22 cellular contexts compared by ENCODE assay signal in genomic region chr12:94095618-94096017, GRCh38. TPM values are rescaled to one million over a fixed set of nuclear protein-coding genes. Genes with fewer than 3 reads are reported as not detected.
A peak's percentile ranks its signal among the peaks of the same experiment; 100 is the strongest.
DNase-seq lines count a peak whose midpoint lies in the region; ATAC-seq and TF ChIP-seq lines count a peak whose summit lies in the region.
"Had no signal": no experiment of that assay in that cellular context is flagged by ENCODE, and none has a peak within 500 bp of the region (broad histone marks: within the 10 kb centered on the region; RNA-seq: fewer than 3 reads in every experiment).

No MANE protein-coding gene starts in this region.

- peaks cover 2% of the 10 kb centered on the region; the same call in 1 of the 3 replicates for H3K4me1 Mint-ChIP-seq in GM23338

- H3K27me3 ChIP-seq in GM23338 (ENCODE audit: insufficient read depth) (no peaks in the 10 kb centered on the region), foreskin keratinocyte (no peaks in the 10 kb centered on the region)

- H3K79me2 ChIP-seq in GM23338 (replicated peaks; ENCODE audit: insufficient read depth), result no peaks in the 10 kb centered on the region

- H3K4me1 ChIP-seq in GM23338 (ENCODE audit: insufficient read depth), result no peaks in the 10 kb centered on the region
- H3K4me1 ChIP-seq in foreskin keratinocyte, result peaks cover 25% of the 10 kb centered on the region

- 0 out of 2 replicates have a peak overlapping the region, but pooled peaks have one; percentile 10 for H2AFZ ChIP-seq in GM23338

- no peak overlapping the region for H3K4me2 ChIP-seq in GM23338
- H3K4me2 ChIP-seq: A549; BLaER1 treated with 17β-estradiol and CSF1 and Interleukin-3, amounts not matched to agents 10 nM and 100 nM had no signal

- no peaks in the 10 kb centered on the region for H3K9me2 ChIP-seq in GM23338 (ENCODE audit: insufficient read depth)

- no peak overlapping the region for H3K4me3 Mint-ChIP-seq in GM23338
- H3K4me3 Mint-ChIP-seq: CD14-positive monocyte; CD4-positive, alpha-beta T cell; CD8-positive, alpha-beta memory T cell; H9 had no signal

- no peak overlapping the region for H3K27ac Mint-ChIP-seq in GM23338
- H3K27ac Mint-ChIP-seq: CD14-positive monocyte; CD4-positive, alpha-beta T cell; CD8-positive, alpha-beta memory T cell; H9 had no signal

- no peaks in the 10 kb centered on the region for H4K20me1 ChIP-seq in GM23338 (replicated peaks; ENCODE audit: insufficient read depth)

- TF ChIP-seq CTCF in GM23338 (conservative IDR thresholded peaks at IDR 0.05; ENCODE audit: low read depth in 2 of 2) (no peak), foreskin keratinocyte (conservative IDR thresholded peaks at IDR 0.05) (no peak)

- no peaks in the 10 kb centered on the region for H3F3A ChIP-seq in GM23338 (replicated peaks; ENCODE audit: low read depth)

- H3K36me3 ChIP-seq in GM23338 (ENCODE audit: insufficient read depth), result no peaks in the 10 kb centered on the region
- H3K36me3 ChIP-seq: BE2C; BLaER1 treated with 17β-estradiol and CSF1 and Interleukin-3, amounts not matched to agents 10 nM and 100 nM had no signal

- H3K9me3 Mint-ChIP-seq in GM23338, result no peaks in the 10 kb centered on the region
- H3K9me3 Mint-ChIP-seq: CD4-positive, alpha-beta T cell; CD8-positive, alpha-beta memory T cell; H9 had no signal

- peaks cover 10% of the 10 kb centered on the region for H3K27me3 Mint-ChIP-seq in GM23338 (ENCODE audit: insufficient read depth, low read depth, poor library complexity)

- H3K27ac ChIP-seq in GM23338 (ENCODE audit: low read depth) (no peak overlapping the region), foreskin keratinocyte (no peak overlapping the region)
- H3K27ac ChIP-seq: A549; BLaER1 treated with 17β-estradiol and CSF1 and Interleukin-3, amounts not matched to agents 10 nM and 100 nM had no signal

- DNase-seq in GM23338 (ENCODE audit: low spot score) (no peak), foreskin keratinocyte (peak; percentile 34 to 47), sciatic nerve (ENCODE audit: low spot score) (no peak)
- no peak for DNase-seq in activated CD4-positive, CD25-positive, alpha-beta regulatory T cell (lab: John Stamatoyannopoulos, UW)
- DNase-seq: 8988T; ACHN; AML-193; BE2C; CD4-positive, alpha-beta T cell; CD8-positive, alpha-beta memory T cell; DMS 273 treated with DMSO at 0.1 percent for 48 hours; DMS79; EL; GDM1; H9 had no signal

- no peaks in the 10 kb centered on the region for H3K36me3 Mint-ChIP-seq in GM23338 (ENCODE audit: low read depth)
- H3K36me3 Mint-ChIP-seq: CD8-positive, alpha-beta memory T cell had no signal

- ATAC-seq in GM23338 (no peak), foreskin keratinocyte (no peak), sciatic nerve (peak; percentile 23), GM21528 (IDR thresholded peaks at IDR 0.05; ENCODE audit: low FRiP score, unreplicated experiment) (no peak), HG03097 (IDR thresholded peaks at IDR 0.05; ENCODE audit: low FRiP score, unreplicated experiment) (no peak)
- ATAC-seq: A549, GM12878, HCT116 had no signal

- H3K4me3 ChIP-seq in GM23338, result no peak overlapping the region
- H3K4me3 ChIP-seq: A549; BLaER1 treated with 17β-estradiol and CSF1 and Interleukin-3, amounts not matched to agents 10 nM and 100 nM; GM12878 had no signal

- intact Hi-C loops in sciatic nerve (cut with DNase I), result loop anchor here (10.0 kb wide), 1 partner anchor 331 kb away; no protein-coding TSS in a partner anchor

TF ChIP-seq in GM23338, 12 proteins besides CTCF, POLR2A, EP300 and RAD21 (continues in another document):
- TF ChIP-seq EZH2phosphoT487 (IDR thresholded peaks at IDR 0.05; ENCODE audit: unreplicated experiment), result no peak
- no peak for TF ChIP-seq CREB1 (CRISPR knock-in tag; IDR thresholded peaks at IDR 0.05; ENCODE audit: low read depth)
- no peak for TF ChIP-seq EZH2 (IDR thresholded peaks at IDR 0.05; ENCODE audit: low read depth, unreplicated experiment)
- TF ChIP-seq JUNB (IDR thresholded peaks at IDR 0.05; ENCODE audit: unreplicated experiment), result no peak
- TF ChIP-seq POLR2AphosphoS5 (IDR thresholded peaks at IDR 0.05; ENCODE audit: low read depth), result no peak
- no peak for TF ChIP-seq ETS1 (IDR thresholded peaks at IDR 0.05)
- TF ChIP-seq ZNF462 (CRISPR knock-in tag; IDR thresholded peaks at IDR 0.05), result no peak
- no peak for TF ChIP-seq STAT1 (IDR thresholded peaks at IDR 0.05; ENCODE audit: unreplicated experiment)

RNA-seq across cellular contexts. Expression of gene PLXNC1, which starts 52.8 kb away (rescaled TPM):
- total RNA-seq in GM23338 (2014; rRNA removed; shearing (Covaris generic)), result 2.4 and 6.5 TPM in 2 replicates
- polyA plus RNA-seq in GM23338 (2016; fragmentation: Nextera tagmentation; extraction: Ambion mirVana) (1.4 and 1.9 TPM in 2 replicates), foreskin keratinocyte (0.03 and 0.21 TPM in 2 replicates)
- total RNA-seq in foreskin keratinocyte (0.18 and 0.88 TPM in 2 replicates), sciatic nerve (22.8 TPM)

Comparison
In these comparisons a context has a peak if more than half of its experiments do, and no peak if none do; other contexts are left out.
1. DNase-seq: peak in foreskin keratinocyte (2 of 2); none in GM23338 (single experiment), sciatic nerve (single experiment) and activated CD4-positive, CD25-positive, alpha-beta regulatory T cell (0 of 4).